1 cellular context compared by ENCODE assay signal in the genomic region with DNA sequence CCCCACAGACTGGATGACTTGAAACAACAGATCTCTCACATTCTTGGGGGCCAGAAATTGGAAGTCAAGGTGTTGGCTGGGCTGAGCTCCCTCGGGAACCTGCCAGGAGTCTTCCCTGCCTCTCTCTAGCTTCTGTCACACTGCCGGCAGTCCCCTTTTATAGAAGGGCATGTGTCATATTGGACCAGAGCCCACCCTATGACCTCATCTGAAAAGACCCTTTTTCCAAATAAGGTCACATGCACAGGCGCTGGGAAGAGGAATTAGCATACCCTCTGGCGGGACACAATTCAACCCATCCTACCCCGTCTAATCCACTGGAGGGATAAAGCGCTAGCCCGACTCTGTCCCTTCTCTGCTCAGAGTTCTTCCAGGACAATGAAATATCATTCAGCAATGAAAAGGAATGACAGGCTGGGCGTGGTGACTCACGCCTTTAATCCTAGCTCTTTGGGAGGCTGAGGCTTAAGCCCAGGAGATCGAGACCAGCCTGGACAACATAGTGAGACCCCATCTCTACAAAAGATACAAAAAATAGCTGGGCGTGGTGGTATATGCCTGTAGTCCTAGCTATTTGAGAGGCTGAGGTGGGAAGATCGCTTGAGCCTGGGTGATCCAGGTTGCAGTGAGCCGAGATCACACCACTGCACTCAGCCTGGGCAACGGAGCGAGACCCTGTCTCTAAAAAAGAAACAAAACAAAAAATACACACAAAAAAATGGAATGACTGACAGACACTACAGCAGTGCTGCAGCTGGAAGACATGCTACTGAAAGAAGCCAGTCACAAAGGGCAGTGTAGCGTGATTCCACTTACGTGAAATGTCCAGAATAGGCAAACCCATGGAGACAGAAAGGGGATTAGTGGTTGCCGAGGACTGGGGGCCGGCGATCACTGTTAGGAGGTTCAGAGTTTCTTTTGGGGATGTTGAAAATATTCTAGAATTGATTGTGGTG.
TF ChIP-seq lines count a peak whose summit lies in the region.

No MANE protein-coding gene starts in this region.

TF ChIP-seq in IMR-90, 13 proteins besides CTCF, POLR2A, EP300 and RAD21:
- TF ChIP-seq, protein P1, sequence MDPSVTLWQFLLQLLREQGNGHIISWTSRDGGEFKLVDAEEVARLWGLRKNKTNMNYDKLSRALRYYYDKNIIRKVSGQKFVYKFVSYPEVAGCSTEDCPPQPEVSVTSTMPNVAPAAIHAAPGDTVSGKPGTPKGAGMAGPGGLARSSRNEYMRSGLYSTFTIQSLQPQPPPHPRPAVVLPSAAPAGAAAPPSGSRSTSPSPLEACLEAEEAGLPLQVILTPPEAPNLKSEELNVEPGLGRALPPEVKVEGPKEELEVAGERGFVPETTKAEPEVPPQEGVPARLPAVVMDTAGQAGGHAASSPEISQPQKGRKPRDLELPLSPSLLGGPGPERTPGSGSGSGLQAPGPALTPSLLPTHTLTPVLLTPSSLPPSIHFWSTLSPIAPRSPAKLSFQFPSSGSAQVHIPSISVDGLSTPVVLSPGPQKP (IDR thresholded peaks at IDR 0.05; ENCODE audit: borderline replicate concordance, low read depth, low read length): no peak
